In the genomic region with DNA sequence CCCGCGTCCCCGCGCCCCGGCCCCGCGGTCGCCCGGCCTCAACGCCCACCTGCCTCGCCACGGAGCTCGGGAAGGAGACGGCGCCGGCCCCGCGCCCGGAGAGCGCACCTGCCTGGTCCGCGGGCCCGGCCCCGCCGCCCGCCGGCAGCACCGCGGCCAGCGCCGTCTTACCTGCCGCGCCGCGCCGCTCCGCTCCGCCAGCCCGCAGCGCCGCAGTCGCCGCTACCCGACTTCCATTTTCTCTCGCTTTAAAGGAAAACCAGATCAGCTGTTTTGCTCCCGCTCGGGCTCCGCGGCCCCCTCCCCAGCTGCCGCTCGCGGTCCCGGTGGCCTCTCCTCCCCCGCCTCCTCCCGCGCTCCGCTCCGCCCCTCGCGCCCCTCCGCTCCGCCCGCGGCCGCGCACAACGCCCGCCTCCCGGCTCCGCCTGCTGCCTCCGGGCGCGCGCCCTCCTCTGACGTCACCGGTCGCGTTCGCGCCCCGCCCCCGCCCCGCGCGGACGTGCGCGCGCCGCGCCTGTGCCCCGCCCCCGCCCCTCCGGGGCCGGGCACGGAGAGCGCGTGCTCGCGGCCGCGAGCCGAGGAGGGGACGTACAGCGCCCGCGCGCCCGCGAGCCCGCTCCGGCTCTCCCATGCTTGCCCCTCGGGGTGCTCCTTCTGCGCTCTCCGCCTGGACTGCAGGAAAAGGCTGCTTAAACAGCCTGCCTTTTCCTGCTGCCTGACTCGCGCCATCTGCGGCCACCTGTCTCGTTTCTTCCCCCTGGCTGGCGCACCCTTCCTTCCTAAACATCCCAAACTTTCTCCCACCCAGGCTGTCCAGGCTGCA, we compare ENCODE assay signal across 1 cellular context.
TF ChIP-seq lines count a peak whose summit lies in the region.

OTUD7A (minus strand) TSS at position 338 of the 823 bp plus-strand sequence.

TF ChIP-seq in H1, 55 proteins besides CTCF, POLR2A, EP300 and RAD21 (continued from another document):
- TF ChIP-seq, protein P1, sequence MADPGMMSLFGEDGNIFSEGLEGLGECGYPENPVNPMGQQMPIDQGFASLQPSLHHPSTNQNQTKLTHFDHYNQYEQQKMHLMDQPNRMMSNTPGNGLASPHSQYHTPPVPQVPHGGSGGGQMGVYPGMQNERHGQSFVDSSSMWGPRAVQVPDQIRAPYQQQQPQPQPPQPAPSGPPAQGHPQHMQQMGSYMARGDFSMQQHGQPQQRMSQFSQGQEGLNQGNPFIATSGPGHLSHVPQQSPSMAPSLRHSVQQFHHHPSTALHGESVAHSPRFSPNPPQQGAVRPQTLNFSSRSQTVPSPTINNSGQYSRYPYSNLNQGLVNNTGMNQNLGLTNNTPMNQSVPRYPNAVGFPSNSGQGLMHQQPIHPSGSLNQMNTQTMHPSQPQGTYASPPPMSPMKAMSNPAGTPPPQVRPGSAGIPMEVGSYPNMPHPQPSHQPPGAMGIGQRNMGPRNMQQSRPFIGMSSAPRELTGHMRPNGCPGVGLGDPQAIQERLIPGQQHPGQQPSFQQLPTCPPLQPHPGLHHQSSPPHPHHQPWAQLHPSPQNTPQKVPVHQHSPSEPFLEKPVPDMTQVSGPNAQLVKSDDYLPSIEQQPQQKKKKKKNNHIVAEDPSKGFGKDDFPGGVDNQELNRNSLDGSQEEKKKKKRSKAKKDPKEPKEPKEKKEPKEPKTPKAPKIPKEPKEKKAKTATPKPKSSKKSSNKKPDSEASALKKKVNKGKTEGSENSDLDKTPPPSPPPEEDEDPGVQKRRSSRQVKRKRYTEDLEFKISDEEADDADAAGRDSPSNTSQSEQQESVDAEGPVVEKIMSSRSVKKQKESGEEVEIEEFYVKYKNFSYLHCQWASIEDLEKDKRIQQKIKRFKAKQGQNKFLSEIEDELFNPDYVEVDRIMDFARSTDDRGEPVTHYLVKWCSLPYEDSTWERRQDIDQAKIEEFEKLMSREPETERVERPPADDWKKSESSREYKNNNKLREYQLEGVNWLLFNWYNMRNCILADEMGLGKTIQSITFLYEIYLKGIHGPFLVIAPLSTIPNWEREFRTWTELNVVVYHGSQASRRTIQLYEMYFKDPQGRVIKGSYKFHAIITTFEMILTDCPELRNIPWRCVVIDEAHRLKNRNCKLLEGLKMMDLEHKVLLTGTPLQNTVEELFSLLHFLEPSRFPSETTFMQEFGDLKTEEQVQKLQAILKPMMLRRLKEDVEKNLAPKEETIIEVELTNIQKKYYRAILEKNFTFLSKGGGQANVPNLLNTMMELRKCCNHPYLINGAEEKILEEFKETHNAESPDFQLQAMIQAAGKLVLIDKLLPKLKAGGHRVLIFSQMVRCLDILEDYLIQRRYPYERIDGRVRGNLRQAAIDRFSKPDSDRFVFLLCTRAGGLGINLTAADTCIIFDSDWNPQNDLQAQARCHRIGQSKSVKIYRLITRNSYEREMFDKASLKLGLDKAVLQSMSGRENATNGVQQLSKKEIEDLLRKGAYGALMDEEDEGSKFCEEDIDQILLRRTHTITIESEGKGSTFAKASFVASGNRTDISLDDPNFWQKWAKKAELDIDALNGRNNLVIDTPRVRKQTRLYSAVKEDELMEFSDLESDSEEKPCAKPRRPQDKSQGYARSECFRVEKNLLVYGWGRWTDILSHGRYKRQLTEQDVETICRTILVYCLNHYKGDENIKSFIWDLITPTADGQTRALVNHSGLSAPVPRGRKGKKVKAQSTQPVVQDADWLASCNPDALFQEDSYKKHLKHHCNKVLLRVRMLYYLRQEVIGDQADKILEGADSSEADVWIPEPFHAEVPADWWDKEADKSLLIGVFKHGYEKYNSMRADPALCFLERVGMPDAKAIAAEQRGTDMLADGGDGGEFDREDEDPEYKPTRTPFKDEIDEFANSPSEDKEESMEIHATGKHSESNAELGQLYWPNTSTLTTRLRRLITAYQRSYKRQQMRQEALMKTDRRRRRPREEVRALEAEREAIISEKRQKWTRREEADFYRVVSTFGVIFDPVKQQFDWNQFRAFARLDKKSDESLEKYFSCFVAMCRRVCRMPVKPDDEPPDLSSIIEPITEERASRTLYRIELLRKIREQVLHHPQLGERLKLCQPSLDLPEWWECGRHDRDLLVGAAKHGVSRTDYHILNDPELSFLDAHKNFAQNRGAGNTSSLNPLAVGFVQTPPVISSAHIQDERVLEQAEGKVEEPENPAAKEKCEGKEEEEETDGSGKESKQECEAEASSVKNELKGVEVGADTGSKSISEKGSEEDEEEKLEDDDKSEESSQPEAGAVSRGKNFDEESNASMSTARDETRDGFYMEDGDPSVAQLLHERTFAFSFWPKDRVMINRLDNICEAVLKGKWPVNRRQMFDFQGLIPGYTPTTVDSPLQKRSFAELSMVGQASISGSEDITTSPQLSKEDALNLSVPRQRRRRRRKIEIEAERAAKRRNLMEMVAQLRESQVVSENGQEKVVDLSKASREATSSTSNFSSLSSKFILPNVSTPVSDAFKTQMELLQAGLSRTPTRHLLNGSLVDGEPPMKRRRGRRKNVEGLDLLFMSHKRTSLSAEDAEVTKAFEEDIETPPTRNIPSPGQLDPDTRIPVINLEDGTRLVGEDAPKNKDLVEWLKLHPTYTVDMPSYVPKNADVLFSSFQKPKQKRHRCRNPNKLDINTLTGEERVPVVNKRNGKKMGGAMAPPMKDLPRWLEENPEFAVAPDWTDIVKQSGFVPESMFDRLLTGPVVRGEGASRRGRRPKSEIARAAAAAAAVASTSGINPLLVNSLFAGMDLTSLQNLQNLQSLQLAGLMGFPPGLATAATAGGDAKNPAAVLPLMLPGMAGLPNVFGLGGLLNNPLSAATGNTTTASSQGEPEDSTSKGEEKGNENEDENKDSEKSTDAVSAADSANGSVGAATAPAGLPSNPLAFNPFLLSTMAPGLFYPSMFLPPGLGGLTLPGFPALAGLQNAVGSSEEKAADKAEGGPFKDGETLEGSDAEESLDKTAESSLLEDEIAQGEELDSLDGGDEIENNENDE (IDR thresholded peaks at IDR 0.05; ENCODE audit: insufficient replicate concordance, low read length): no peak
- TF ChIP-seq PHF8 (conservative IDR thresholded peaks at IDR 0.05; ENCODE audit: low read depth, low read length) (peak; percentile 22; the same call in 1 of the 2 replicates), CHD2 (IDR thresholded peaks at IDR 0.05; ENCODE audit: low read length) (no peak), RBBP5 (IDR thresholded peaks at IDR 0.05; ENCODE audit: borderline replicate concordance, low read depth, low read length) (peak; percentile 61; the same call in 1 of the 2 replicates), TCF12 (IDR thresholded peaks at IDR 0.05; ENCODE audit: low read depth, low read length) (0 out of 2 replicates have a peak, but pooled peaks have one; percentile 73), TAF1 (IDR thresholded peaks at IDR 0.05; ENCODE audit: low read depth, low read length) (peak; percentile 52; the same call in 1 of the 2 replicates), TAF7 (optimal IDR thresholded peaks at IDR 0.05; ENCODE audit: borderline replicate concordance, low read depth, low read length) (no peak), KDM4A (IDR thresholded peaks at IDR 0.05; ENCODE audit: low read depth, low read length, severe bottlenecking) (peak; percentile 69), RNF2 (IDR thresholded peaks at IDR 0.05; ENCODE audit: borderline replicate concordance, low read depth, low read length, missing control alignments, poor library complexity, severe bottlenecking) (no peak), SIX5 (IDR thresholded peaks at IDR 0.05; ENCODE audit: low read depth, low read length) (no peak)
- TF ChIP-seq, protein P2, sequence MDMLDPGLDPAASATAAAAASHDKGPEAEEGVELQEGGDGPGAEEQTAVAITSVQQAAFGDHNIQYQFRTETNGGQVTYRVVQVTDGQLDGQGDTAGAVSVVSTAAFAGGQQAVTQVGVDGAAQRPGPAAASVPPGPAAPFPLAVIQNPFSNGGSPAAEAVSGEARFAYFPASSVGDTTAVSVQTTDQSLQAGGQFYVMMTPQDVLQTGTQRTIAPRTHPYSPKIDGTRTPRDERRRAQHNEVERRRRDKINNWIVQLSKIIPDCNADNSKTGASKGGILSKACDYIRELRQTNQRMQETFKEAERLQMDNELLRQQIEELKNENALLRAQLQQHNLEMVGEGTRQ (IDR thresholded peaks at IDR 0.05; ENCODE audit: low read length): no peak
- TF ChIP-seq, protein P3, sequence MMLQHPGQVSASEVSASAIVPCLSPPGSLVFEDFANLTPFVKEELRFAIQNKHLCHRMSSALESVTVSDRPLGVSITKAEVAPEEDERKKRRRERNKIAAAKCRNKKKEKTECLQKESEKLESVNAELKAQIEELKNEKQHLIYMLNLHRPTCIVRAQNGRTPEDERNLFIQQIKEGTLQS (IDR thresholded peaks at IDR 0.05; ENCODE audit: insufficient read depth, low read depth, low read length): no peak
- TF ChIP-seq, protein P4, sequence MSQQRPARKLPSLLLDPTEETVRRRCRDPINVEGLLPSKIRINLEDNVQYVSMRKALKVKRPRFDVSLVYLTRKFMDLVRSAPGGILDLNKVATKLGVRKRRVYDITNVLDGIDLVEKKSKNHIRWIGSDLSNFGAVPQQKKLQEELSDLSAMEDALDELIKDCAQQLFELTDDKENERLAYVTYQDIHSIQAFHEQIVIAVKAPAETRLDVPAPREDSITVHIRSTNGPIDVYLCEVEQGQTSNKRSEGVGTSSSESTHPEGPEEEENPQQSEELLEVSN (IDR thresholded peaks at IDR 0.05): peak; percentile 55; the same call in 1 of the 2 replicates
- TF ChIP-seq, protein P5, sequence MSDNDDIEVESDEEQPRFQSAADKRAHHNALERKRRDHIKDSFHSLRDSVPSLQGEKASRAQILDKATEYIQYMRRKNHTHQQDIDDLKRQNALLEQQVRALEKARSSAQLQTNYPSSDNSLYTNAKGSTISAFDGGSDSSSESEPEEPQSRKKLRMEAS (IDR thresholded peaks at IDR 0.05): peak; percentile 83
- TF ChIP-seq, protein P6, sequence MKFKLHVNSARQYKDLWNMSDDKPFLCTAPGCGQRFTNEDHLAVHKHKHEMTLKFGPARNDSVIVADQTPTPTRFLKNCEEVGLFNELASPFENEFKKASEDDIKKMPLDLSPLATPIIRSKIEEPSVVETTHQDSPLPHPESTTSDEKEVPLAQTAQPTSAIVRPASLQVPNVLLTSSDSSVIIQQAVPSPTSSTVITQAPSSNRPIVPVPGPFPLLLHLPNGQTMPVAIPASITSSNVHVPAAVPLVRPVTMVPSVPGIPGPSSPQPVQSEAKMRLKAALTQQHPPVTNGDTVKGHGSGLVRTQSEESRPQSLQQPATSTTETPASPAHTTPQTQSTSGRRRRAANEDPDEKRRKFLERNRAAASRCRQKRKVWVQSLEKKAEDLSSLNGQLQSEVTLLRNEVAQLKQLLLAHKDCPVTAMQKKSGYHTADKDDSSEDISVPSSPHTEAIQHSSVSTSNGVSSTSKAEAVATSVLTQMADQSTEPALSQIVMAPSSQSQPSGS (IDR thresholded peaks at IDR 0.05; ENCODE audit: low read length): no peak
